ENCODE assay signal across 9 cellular contexts in genomic region chr9:5843450-5844249, GRCh38. TPM values are rescaled to one million over a fixed set of nuclear protein-coding genes. Genes with fewer than 3 reads are reported as not detected.
DNase-seq lines count a peak whose midpoint lies in the region; ATAC-seq and TF ChIP-seq lines count a peak whose summit lies in the region.
"Had no signal": no experiment of that assay in that cellular context is flagged by ENCODE, and none has a peak within 500 bp of the region (broad histone marks: within the 10 kb centered on the region; RNA-seq: fewer than 3 reads in every experiment).

No MANE protein-coding gene starts in this region.

- peak; percentile 27 for DNase-seq in activated naive CD4-positive, alpha-beta T cell treated with anti-CD3 and anti-CD28 coated beads, Interleukin-2, amount 10 ng/mL, durations not matched to agents 7 days and 5 days
- no peak for DNase-seq in activated naive CD4-positive, alpha-beta T cell treated with anti-CD3 and anti-CD28 coated beads, Interleukin-2, amount 50 U/mL, for 16 hours
- peak; percentile 26 for DNase-seq in SK-N-SH
- DNase-seq in hepatic stellate cell (ENCODE audit: low spot score), result peak; percentile 14
- no peak for DNase-seq in upper lobe of left lung
- no peak for DNase-seq in activated CD4-positive, CD25-positive, alpha-beta regulatory T cell (lab: John Stamatoyannopoulos, UW)
- DNase-seq in epidermal melanocyte (ENCODE audit: insufficient read length, low spot score), result no peak
- DNase-seq: GF-D8 had no signal

- TF ChIP-seq CTCF in SK-N-SH (IDR thresholded peaks at IDR 0.05) (no peak), upper lobe of left lung (IDR thresholded peaks at IDR 0.05) (no peak)

- H3K9me3 Mint-ChIP-seq in activated naive CD4-positive, alpha-beta T cell treated with anti-CD3 and anti-CD28 coated beads, Interleukin-2, amount 10 ng/mL, durations not matched to agents 7 days and 5 days, result peaks cover 12% of the 10 kb centered on the region

- WGBS in SK-N-SH (ENCODE audit: low lambda C conversion rate), result 69% methylated on average over 9 of the region's 9 CpGs
- WGBS in upper lobe of left lung, 2 donors, result 17 to 28% methylated on average over 8 to 9 of the region's 9 CpGs

- H3K9me3 ChIP-seq in SK-N-SH (no peaks in the 10 kb centered on the region), upper lobe of left lung (no peaks in the 10 kb centered on the region)

- H3K4me3 ChIP-seq in SK-N-SH (ENCODE audit: low read depth in 2 of 2, low read length in 1 of 2) (no peak overlapping the region), upper lobe of left lung (no peak overlapping the region)

- TF ChIP-seq RAD21 in SK-N-SH (IDR thresholded peaks at IDR 0.05; ENCODE audit: low read length), result no peak

- no peaks in the 10 kb centered on the region for H3F3A ChIP-seq in SK-N-SH (replicated peaks; ENCODE audit: insufficient read depth)

- H3K27me3 Mint-ChIP-seq in activated naive CD4-positive, alpha-beta T cell treated with anti-CD3 and anti-CD28 coated beads, Interleukin-2, amount 10 ng/mL, durations not matched to agents 7 days and 5 days, result no peaks in the 10 kb centered on the region

- peak overlapping the region; percentile 68 for H3K4me3 Mint-ChIP-seq in activated naive CD4-positive, alpha-beta T cell treated with anti-CD3 and anti-CD28 coated beads, Interleukin-2, amount 10 ng/mL, durations not matched to agents 7 days and 5 days

- H3K36me3 Mint-ChIP-seq in activated naive CD4-positive, alpha-beta T cell treated with anti-CD3 and anti-CD28 coated beads, Interleukin-2, amount 10 ng/mL, durations not matched to agents 7 days and 5 days, result peaks cover 46% of the 10 kb centered on the region

- H4K20me1 ChIP-seq in SK-N-SH (ENCODE audit: insufficient read depth), result no peaks in the 10 kb centered on the region

- TF ChIP-seq EP300 in SK-N-SH (IDR thresholded peaks at IDR 0.05; ENCODE audit: borderline replicate concordance in 1 of 2, low read depth in 1 of 2, low read length in 1 of 2) (no peak), upper lobe of left lung (IDR thresholded peaks at IDR 0.05) (no peak)

- no peak overlapping the region for H2AFZ ChIP-seq in SK-N-SH (ENCODE audit: low read depth)

- peaks cover 92% of the 10 kb centered on the region for H3K4me1 Mint-ChIP-seq in activated naive CD4-positive, alpha-beta T cell treated with anti-CD3 and anti-CD28 coated beads, Interleukin-2, amount 10 ng/mL, durations not matched to agents 7 days and 5 days

- H3K4me1 ChIP-seq in SK-N-SH (ENCODE audit: control insufficient read depth in 1 of 2, insufficient read depth in 2 of 2, low read depth in 1 of 2, low read length in 1 of 2) (peaks cover 7 to 9% of the 10 kb centered on the region in 2 experiments; a peak in 2 of 4 replicates), upper lobe of left lung (peaks cover 17 to 25% (median 20%) of the 10 kb centered on the region in 4 donors)

- peak in 1 of 2 donors; percentile 52 for ATAC-seq in upper lobe of left lung (ENCODE audit: low FRiP score in 2 of 2)
- no peak for ATAC-seq in HG03457 (IDR thresholded peaks at IDR 0.05; ENCODE audit: unreplicated experiment)

- H3K9me2 ChIP-seq in SK-N-SH, result no peaks in the 10 kb centered on the region

- H3K36me3 ChIP-seq in SK-N-SH (replicated peaks in 1 of 2; ENCODE audit: control insufficient read depth in 1 of 2, insufficient read depth in 2 of 2, low read length in 1 of 2), result no peaks in the 10 kb centered on the region
- H3K36me3 ChIP-seq in upper lobe of left lung, result no peaks in the 10 kb centered on the region

- TF ChIP-seq POLR2A in upper lobe of left lung (IDR thresholded peaks at IDR 0.05), result no peak

- no peaks in the 10 kb centered on the region for H3K27me3 ChIP-seq in SK-N-SH (ENCODE audit: insufficient read depth)
- H3K27me3 ChIP-seq in upper lobe of left lung, result no peaks in the 10 kb centered on the region

- no peak overlapping the region; the same call in 1 of the 2 replicates for H3K4me2 ChIP-seq in SK-N-SH

- POLR2A ChIA-PET in SK-N-SH (lab: Yijun Ruan, JAX), result no interaction called here

- CTCF ChIA-PET in activated naive CD4-positive, alpha-beta T cell treated with anti-CD3 and anti-CD28 coated beads, Interleukin-2, amount 10 ng/mL, durations not matched to agents 7 days and 5 days (lab: Charles Lee), result interaction anchor here (0.7 to 3.1 kb wide), 5 partner anchors 8 to 112 kb away, joined by 3 to 21 read pairs (median 3); partner anchors contain the start of gene ERMP1
- CTCF ChIA-PET in SK-N-SH (lab: Yijun Ruan, JAX), result interaction anchor here (1.0 to 4.1 kb wide), 2 partner anchors 8 to 11 kb away, joined by 3 to 23 read pairs; partner anchors contain the start of gene ERMP1

- peak overlapping the region; percentile 98 for H3K27ac Mint-ChIP-seq in activated naive CD4-positive, alpha-beta T cell treated with anti-CD3 and anti-CD28 coated beads, Interleukin-2, amount 10 ng/mL, durations not matched to agents 7 days and 5 days

- no peak overlapping the region for H3K9ac ChIP-seq in SK-N-SH

- no peaks in the 10 kb centered on the region for H3K79me2 ChIP-seq in SK-N-SH (ENCODE audit: insufficient read depth)

- H3K27ac ChIP-seq in SK-N-SH (ENCODE audit: low read depth in 2 of 2, low read length in 1 of 2) (no peak overlapping the region; a peak in 1 of 4 replicates), upper lobe of left lung (peak overlapping the region in 3 of 4 donors; percentile 14 to 74 (median 69))

TF ChIP-seq in SK-N-SH, 30 proteins besides CTCF, POLR2A, EP300 and RAD21:
- TF ChIP-seq, protein P1, sequence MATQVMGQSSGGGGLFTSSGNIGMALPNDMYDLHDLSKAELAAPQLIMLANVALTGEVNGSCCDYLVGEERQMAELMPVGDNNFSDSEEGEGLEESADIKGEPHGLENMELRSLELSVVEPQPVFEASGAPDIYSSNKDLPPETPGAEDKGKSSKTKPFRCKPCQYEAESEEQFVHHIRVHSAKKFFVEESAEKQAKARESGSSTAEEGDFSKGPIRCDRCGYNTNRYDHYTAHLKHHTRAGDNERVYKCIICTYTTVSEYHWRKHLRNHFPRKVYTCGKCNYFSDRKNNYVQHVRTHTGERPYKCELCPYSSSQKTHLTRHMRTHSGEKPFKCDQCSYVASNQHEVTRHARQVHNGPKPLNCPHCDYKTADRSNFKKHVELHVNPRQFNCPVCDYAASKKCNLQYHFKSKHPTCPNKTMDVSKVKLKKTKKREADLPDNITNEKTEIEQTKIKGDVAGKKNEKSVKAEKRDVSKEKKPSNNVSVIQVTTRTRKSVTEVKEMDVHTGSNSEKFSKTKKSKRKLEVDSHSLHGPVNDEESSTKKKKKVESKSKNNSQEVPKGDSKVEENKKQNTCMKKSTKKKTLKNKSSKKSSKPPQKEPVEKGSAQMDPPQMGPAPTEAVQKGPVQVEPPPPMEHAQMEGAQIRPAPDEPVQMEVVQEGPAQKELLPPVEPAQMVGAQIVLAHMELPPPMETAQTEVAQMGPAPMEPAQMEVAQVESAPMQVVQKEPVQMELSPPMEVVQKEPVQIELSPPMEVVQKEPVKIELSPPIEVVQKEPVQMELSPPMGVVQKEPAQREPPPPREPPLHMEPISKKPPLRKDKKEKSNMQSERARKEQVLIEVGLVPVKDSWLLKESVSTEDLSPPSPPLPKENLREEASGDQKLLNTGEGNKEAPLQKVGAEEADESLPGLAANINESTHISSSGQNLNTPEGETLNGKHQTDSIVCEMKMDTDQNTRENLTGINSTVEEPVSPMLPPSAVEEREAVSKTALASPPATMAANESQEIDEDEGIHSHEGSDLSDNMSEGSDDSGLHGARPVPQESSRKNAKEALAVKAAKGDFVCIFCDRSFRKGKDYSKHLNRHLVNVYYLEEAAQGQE (IDR thresholded peaks at IDR 0.05; ENCODE audit: low read depth, low read length), result peak; percentile 73; the same call in 1 of the 2 replicates
- TF ChIP-seq TCF12 (IDR thresholded peaks at IDR 0.05) (no peak), MAX (IDR thresholded peaks at IDR 0.05; ENCODE audit: low read depth) (no peak)

RNA-seq across cellular contexts. Expression of gene ERMP1, which starts 10.7 kb away (rescaled TPM):
- polyA plus RNA-seq in SK-N-SH (2012; rRNA removed), result 5.9 and 6.4 TPM in 2 replicates
- polyA plus RNA-seq in SK-N-SH (2012; cell fraction: cytosol; rRNA removed), result 7.3 and 7.9 TPM in 2 replicates
- 5.6 and 6.4 TPM in 2 replicates for polyA plus RNA-seq in SK-N-SH (2012; cell fraction: nucleus; rRNA removed)
- total RNA-seq in upper lobe of left lung, result 10 to 100 TPM in 5 of 6 donors, 1 to 10 TPM in 1; 8.4 to 27.4 (median 20.5) TPM

RNA-seq across cellular contexts. Expression of gene MLANA, which starts 47.0 kb away (rescaled TPM):
- polyA plus RNA-seq in SK-N-SH (2012; rRNA removed), result not detected in 2 replicates
- polyA plus RNA-seq in SK-N-SH (2012; cell fraction: cytosol; rRNA removed), result not detected in 2 replicates
- not detected in 2 replicates for polyA plus RNA-seq in SK-N-SH (2012; cell fraction: nucleus; rRNA removed)
- total RNA-seq in upper lobe of left lung, result not detected

Comparison
In these comparisons a context has a peak if more than half of its experiments do, and no peak if none do; other contexts are left out.
1. DNase-seq: peak in activated naive CD4-positive, alpha-beta T cell treated with anti-CD3 and anti-CD28 coated beads, Interleukin-2, amount 10 ng/mL, durations not matched to agents 7 days and 5 days (single experiment), SK-N-SH (single experiment) and hepatic stellate cell (single experiment); none in activated naive CD4-positive, alpha-beta T cell treated with anti-CD3 and anti-CD28 coated beads, Interleukin-2, amount 50 U/mL, for 16 hours (single experiment), upper lobe of left lung (0 of 2), activated CD4-positive, CD25-positive, alpha-beta regulatory T cell (0 of 4) and epidermal melanocyte (single experiment).
2. H3K27ac ChIP-seq: peak in upper lobe of left lung (3 of 4); none in SK-N-SH (0 of 2).